Comparison of ENCODE assay signal across 23 cellular contexts in the genomic region with DNA sequence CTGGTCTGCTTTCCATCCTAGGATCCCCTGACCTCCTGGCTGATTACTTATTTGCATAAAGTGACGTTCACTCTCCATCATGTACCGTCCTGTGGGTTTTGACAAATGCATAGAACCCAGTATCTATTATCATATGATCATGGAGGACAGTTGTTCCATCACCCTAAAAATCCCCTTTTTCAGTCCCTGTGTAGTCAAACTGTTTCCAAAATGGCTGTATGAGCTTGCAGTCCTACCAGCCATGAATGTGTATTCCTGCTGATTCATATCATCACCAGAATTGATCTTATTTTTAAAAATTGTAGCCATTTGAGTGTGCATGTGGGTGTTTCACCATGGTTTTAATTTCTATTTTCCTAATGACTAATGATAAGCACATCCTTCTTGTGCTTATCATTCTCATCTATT.
A peak's percentile ranks its signal among the peaks of the same experiment; 100 is the strongest.
DNase-seq lines count a peak whose midpoint lies in the region; TF ChIP-seq lines count a peak whose summit lies in the region.
"Had no signal": no experiment of that assay in that cellular context is flagged by ENCODE, and none has a peak within 500 bp of the region (broad histone marks: within the 10 kb centered on the region; RNA-seq: fewer than 3 reads in every experiment).

No MANE protein-coding gene starts in this region.

- no peak overlapping the region for H3K9ac ChIP-seq in mammary epithelial cell (ENCODE audit: insufficient read depth, low read length)

- H3K4me2 ChIP-seq in mammary epithelial cell (ENCODE audit: insufficient read depth, low read depth, low read length) = no peak overlapping the region

- H3K79me2 ChIP-seq in mammary epithelial cell (ENCODE audit: insufficient read depth, low read length) = no peaks in the 10 kb centered on the region

- H3K4me1 Mint-ChIP-seq in MCF 10A (ENCODE audit: insufficient read depth, unreplicated experiment) = no peaks in the 10 kb centered on the region
- H3K4me1 Mint-ChIP-seq in activated T-helper 2 cell treated with anti-CD3 and anti-CD28 coated beads, Interferon-gamma antibody, Interleukin-2, Interleukin-4, amounts not matched to agents 10 μg/mL and 5 μg/mL and 100 μg/mL, durations not matched to agents 14 hours and 24 hours and 36 hours (ENCODE audit: low read depth) = peaks cover 10% of the 10 kb centered on the region
- H3K4me1 Mint-ChIP-seq in stimulated activated naive CD8-positive, alpha-beta T cell treated with anti-CD3 and anti-CD28 coated beads, Interleukin-15, Interleukin-2, amounts not matched to agents 100 ng/mL and 50 ng/mL, for 24 hours (ENCODE audit: low read depth) = peaks cover 17% of the 10 kb centered on the region
- H3K4me1 Mint-ChIP-seq: immature natural killer cell had no signal

- H3K4me3 ChIP-seq in mammary epithelial cell (replicated peaks in 1 of 3; ENCODE audit: insufficient read depth in 1 of 3, low read depth in 2 of 3, low read length in 3 of 3) = no peak overlapping the region
- H3K4me3 ChIP-seq: psoas muscle, sigmoid colon, SK-N-MC, stomach, tibial artery had no signal

- no peaks in the 10 kb centered on the region for H3K9me3 Mint-ChIP-seq in MCF 10A (ENCODE audit: unreplicated experiment)
- H3K9me3 Mint-ChIP-seq in activated T-helper 2 cell treated with anti-CD3 and anti-CD28 coated beads, Interferon-gamma antibody, Interleukin-2, Interleukin-4, amounts not matched to agents 10 μg/mL and 5 μg/mL and 100 μg/mL, durations not matched to agents 14 hours and 24 hours and 36 hours = peaks cover 4% of the 10 kb centered on the region
- H3K9me3 Mint-ChIP-seq in stimulated activated naive CD8-positive, alpha-beta T cell treated with anti-CD3 and anti-CD28 coated beads, Interleukin-15, Interleukin-2, amounts not matched to agents 100 ng/mL and 50 ng/mL, for 24 hours = no peaks in the 10 kb centered on the region
- H3K9me3 Mint-ChIP-seq: CD4-positive, CD25-positive, alpha-beta regulatory T cell; immature natural killer cell had no signal

- H3K27me3 Mint-ChIP-seq in MCF 10A (ENCODE audit: insufficient read depth, unreplicated experiment) = peaks cover 26% of the 10 kb centered on the region
- peaks cover 31% of the 10 kb centered on the region for H3K27me3 Mint-ChIP-seq in activated T-helper 2 cell treated with anti-CD3 and anti-CD28 coated beads, Interferon-gamma antibody, Interleukin-2, Interleukin-4, amounts not matched to agents 10 μg/mL and 5 μg/mL and 100 μg/mL, durations not matched to agents 14 hours and 24 hours and 36 hours (ENCODE audit: low read depth)
- peaks cover 16% of the 10 kb centered on the region for H3K27me3 Mint-ChIP-seq in stimulated activated naive CD8-positive, alpha-beta T cell treated with anti-CD3 and anti-CD28 coated beads, Interleukin-15, Interleukin-2, amounts not matched to agents 100 ng/mL and 50 ng/mL, for 24 hours
- H3K27me3 Mint-ChIP-seq: CD4-positive, CD25-positive, alpha-beta regulatory T cell had no signal

- in situ Hi-C loops in mammary epithelial cell (cut with MboI; ENCODE audit: low sequenced_read_pairs in 2 of 2) = no loop called here

- no peak overlapping the region for H3K27ac Mint-ChIP-seq in MCF 10A (ENCODE audit: low read depth, unreplicated experiment)
- peak overlapping the region; percentile 76 for H3K27ac Mint-ChIP-seq in activated T-helper 2 cell treated with anti-CD3 and anti-CD28 coated beads, Interferon-gamma antibody, Interleukin-2, Interleukin-4, amounts not matched to agents 10 μg/mL and 5 μg/mL and 100 μg/mL, durations not matched to agents 14 hours and 24 hours and 36 hours
- H3K27ac Mint-ChIP-seq in stimulated activated naive CD8-positive, alpha-beta T cell treated with anti-CD3 and anti-CD28 coated beads, Interleukin-15, Interleukin-2, amounts not matched to agents 100 ng/mL and 50 ng/mL, for 24 hours = peak overlapping the region; percentile 79
- H3K27ac Mint-ChIP-seq: CD4-positive, CD25-positive, alpha-beta regulatory T cell; immature natural killer cell had no signal

- H3K36me3 ChIP-seq in mammary epithelial cell (ENCODE audit: insufficient read depth, low read length) = no peaks in the 10 kb centered on the region
- H3K36me3 ChIP-seq: brain microvascular endothelial cell, neutrophil, sigmoid colon, stomach, tibial artery had no signal

- no TSS peak for BruUV-seq in mammary epithelial cell (replicated peaks; lab: Mats Ljungman, UMichigan)
- BruUV-seq in MCF 10A (replicated peaks; lab: Mats Ljungman, UMichigan) = no TSS peak

- intact Hi-C loops in mammary epithelial cell (cut with micrococcal nuclease) (no loop called here), MCF 10A (cut with micrococcal nuclease) (no loop called here)
- intact Hi-C loops in activated T-helper 2 cell treated with anti-CD3 and anti-CD28 coated beads, Interferon-gamma antibody, Interleukin-2, Interleukin-4, amounts not matched to agents 10 μg/mL and 5 μg/mL and 100 μg/mL, durations not matched to agents 14 hours and 24 hours and 36 hours (cut with micrococcal nuclease) = no loop called here

- peaks cover 11% of the 10 kb centered on the region for H3K4me1 ChIP-seq in mammary epithelial cell (ENCODE audit: insufficient read depth, low read length)
- H3K4me1 ChIP-seq: psoas muscle, sigmoid colon, stomach, tibial artery had no signal

- no peaks in the 10 kb centered on the region for H4K20me1 ChIP-seq in mammary epithelial cell (ENCODE audit: insufficient read depth, low read length)

- no peak for TF ChIP-seq CTCF in mammary epithelial cell (conservative IDR thresholded peaks at IDR 0.05 in 1 of 2, IDR thresholded peaks at IDR 0.05 in 1 of 2; ENCODE audit: extremely low read depth in 1 of 2, insufficient read depth in 1 of 2, low read depth in 1 of 2, low read length in 2 of 2)
- TF ChIP-seq CTCF in MCF 10A (IDR thresholded peaks at IDR 0.05; ENCODE audit: unreplicated experiment) = no peak

- 100% methylated on average over 2 of the region's 2 CpGs for WGBS in mammary epithelial cell (ENCODE audit: low coverage, missing lambda C conversion rate)

- H3K9me3 ChIP-seq in mammary epithelial cell (replicated peaks; ENCODE audit: insufficient read depth, low read length) = no peaks in the 10 kb centered on the region
- H3K9me3 ChIP-seq: neutrophil, psoas muscle, sigmoid colon, stomach, tibial artery had no signal

- H3K4me3 Mint-ChIP-seq in MCF 10A (ENCODE audit: unreplicated experiment) = no peak overlapping the region
- peak overlapping the region; percentile 18 for H3K4me3 Mint-ChIP-seq in activated T-helper 2 cell treated with anti-CD3 and anti-CD28 coated beads, Interferon-gamma antibody, Interleukin-2, Interleukin-4, amounts not matched to agents 10 μg/mL and 5 μg/mL and 100 μg/mL, durations not matched to agents 14 hours and 24 hours and 36 hours (ENCODE audit: low read depth)
- H3K4me3 Mint-ChIP-seq in stimulated activated naive CD8-positive, alpha-beta T cell treated with anti-CD3 and anti-CD28 coated beads, Interleukin-15, Interleukin-2, amounts not matched to agents 100 ng/mL and 50 ng/mL, for 24 hours = no peak overlapping the region
- H3K4me3 Mint-ChIP-seq: CD4-positive, CD25-positive, alpha-beta regulatory T cell; immature natural killer cell had no signal

- H3K27me3 ChIP-seq in mammary epithelial cell (ENCODE audit: insufficient read depth, low read length) = no peaks in the 10 kb centered on the region
- H3K27me3 ChIP-seq: brain microvascular endothelial cell had no signal

- H3K36me3 Mint-ChIP-seq in MCF 10A (ENCODE audit: insufficient read depth, unreplicated experiment) = peaks cover 5% of the 10 kb centered on the region
- no peaks in the 10 kb centered on the region for H3K36me3 Mint-ChIP-seq in activated T-helper 2 cell treated with anti-CD3 and anti-CD28 coated beads, Interferon-gamma antibody, Interleukin-2, Interleukin-4, amounts not matched to agents 10 μg/mL and 5 μg/mL and 100 μg/mL, durations not matched to agents 14 hours and 24 hours and 36 hours (ENCODE audit: low read depth)
- H3K36me3 Mint-ChIP-seq in stimulated activated naive CD8-positive, alpha-beta T cell treated with anti-CD3 and anti-CD28 coated beads, Interleukin-15, Interleukin-2, amounts not matched to agents 100 ng/mL and 50 ng/mL, for 24 hours (ENCODE audit: low read depth) = no peaks in the 10 kb centered on the region
- H3K36me3 Mint-ChIP-seq: CD4-positive, CD25-positive, alpha-beta regulatory T cell; immature natural killer cell had no signal

- peak; percentile 35 for DNase-seq in mammary epithelial cell
- no peak for DNase-seq in MCF 10A (ENCODE audit: unreplicated experiment)
- DNase-seq in GM19240 (ENCODE audit: insufficient read length, low spot score) = peak; percentile 23
- DNase-seq in activated T-helper 2 cell treated with anti-CD3 and anti-CD28 coated beads, Interferon-gamma antibody, Interleukin-2, Interleukin-4, amounts not matched to agents 10 μg/mL and 5 μg/mL and 100 μg/mL, durations not matched to agents 14 hours and 24 hours and 36 hours (ENCODE audit: low spot score) = no peak
- DNase-seq in dedifferentiated amniotic fluid mesenchymal stem cell (ENCODE audit: extremely low spot score) = no peak
- no peak for DNase-seq in MV-4-11 (lab: John Stamatoyannopoulos, UW)
- DNase-seq in COR-L47 (lab: John Stamatoyannopoulos, UW) = no peak
- DNase-seq: activated gamma-delta T cell, amniotic stem cell, brain microvascular endothelial cell, hypothalamus, immature natural killer cell, Karpas-422, mesendoderm, NCI-H446, psoas muscle, sigmoid colon, stomach, tibial artery had no signal

- dilution Hi-C loops in mammary epithelial cell (cut with HindIII; ENCODE audit: low sequenced_read_pairs) = no loop called here

- H3K27ac ChIP-seq in mammary epithelial cell (ENCODE audit: insufficient read depth, low read depth, low read length) = no peak overlapping the region
- H3K27ac ChIP-seq: brain microvascular endothelial cell, neutrophil, psoas muscle, sigmoid colon, SK-N-MC, stomach, tibial artery had no signal

- POLR2A ChIA-PET in MCF 10A (lab: Yijun Ruan, JAX) = no interaction called here

- H2AFZ ChIP-seq in mammary epithelial cell (ENCODE audit: low read depth, low read length) = no peak overlapping the region

- CTCF ChIA-PET in mammary epithelial cell (lab: Charles Lee; ENCODE audit: low non-redundant PET) (no interaction called here), MCF 10A (lab: Yijun Ruan, JAX) (no interaction called here)

Comparison
In these comparisons a context has a peak if more than half of its experiments do, and no peak if none do; other contexts are left out.
1. DNase-seq: peak in mammary epithelial cell (single experiment) and GM19240 (single experiment); none in MCF 10A (single experiment), activated T-helper 2 cell treated with anti-CD3 and anti-CD28 coated beads, Interferon-gamma antibody, Interleukin-2, Interleukin-4, amounts not matched to agents 10 μg/mL and 5 μg/mL and 100 μg/mL, durations not matched to agents 14 hours and 24 hours and 36 hours (single experiment), dedifferentiated amniotic fluid mesenchymal stem cell (single experiment), MV-4-11 (single experiment) and COR-L47 (single experiment).